8 cellular contexts compared by ENCODE assay signal in the genomic region with DNA sequence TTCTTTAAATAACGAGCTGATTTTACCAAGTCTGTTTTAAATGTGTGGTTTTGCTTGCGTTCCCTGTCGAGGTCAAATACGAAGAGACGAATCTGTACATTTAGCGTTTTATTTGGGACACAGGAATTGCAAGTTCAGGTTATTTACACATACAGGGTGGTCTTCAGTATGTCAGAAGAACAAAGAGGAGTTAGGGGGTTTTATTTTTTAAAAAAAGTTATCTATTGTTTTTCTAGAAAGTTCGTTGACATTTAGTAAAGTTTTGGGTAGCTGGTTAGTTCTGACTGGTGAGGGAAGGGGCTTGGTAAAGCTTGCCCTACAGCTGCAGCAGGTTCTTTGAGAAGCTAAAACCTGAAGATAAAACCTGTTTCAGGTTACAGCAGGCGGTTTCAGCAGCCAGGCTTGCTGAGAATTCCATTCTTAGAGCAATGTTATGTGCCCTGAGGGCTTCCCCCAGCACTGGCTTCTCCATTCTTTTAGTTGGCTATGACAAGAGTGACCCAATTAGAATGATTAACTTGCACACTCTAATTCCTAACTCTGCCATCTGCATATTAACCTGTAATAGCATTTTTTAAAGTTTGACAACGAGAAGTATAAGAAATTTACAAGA. TPM values are rescaled to one million over a fixed set of nuclear protein-coding genes. Genes with fewer than 3 reads are reported as not detected.
DNase-seq lines count a peak whose midpoint lies in the region; ATAC-seq and TF ChIP-seq lines count a peak whose summit lies in the region.

No MANE protein-coding gene starts in this region.

- H3K4ac ChIP-seq in mesendoderm (ENCODE audit: low read depth, low read length): no peak overlapping the region

- no peak overlapping the region for H2BK120ac ChIP-seq in mesendoderm (ENCODE audit: low read depth, low read length)

- H3K4me2 ChIP-seq in GM23338 (peak overlapping the region; percentile 87; the same call in 1 of the 2 replicates), mesendoderm (ENCODE audit: low read length) (no peak overlapping the region)

- H3K4me3 ChIP-seq in GM23338 (peak overlapping the region; percentile 71), adrenal gland (peak overlapping the region in 1 of 4 donors; percentile 81), mesendoderm (ENCODE audit: low read length) (no peak overlapping the region)

- peak overlapping the region; percentile 37 for H3K4me3 Mint-ChIP-seq in GM23338

- no peak overlapping the region for H3K23ac ChIP-seq in mesendoderm (ENCODE audit: low read length)

- peaks cover 11% of the 10 kb centered on the region for H3K27me3 Mint-ChIP-seq in GM23338 (ENCODE audit: insufficient read depth, low read depth, poor library complexity)

- H3K56ac ChIP-seq in mesendoderm (ENCODE audit: low read length): no peak overlapping the region

- WGBS in adrenal gland, 4 donors: 89 to 94% (median 93%) methylated on average over 9 of the region's 9 CpGs
- WGBS in mesendoderm (ENCODE audit: extremely low coverage, insufficient coverage, low lambda C conversion rate): 100% methylated on average over 1 of the region's 9 CpGs

- no peak overlapping the region for H2AK5ac ChIP-seq in mesendoderm (ENCODE audit: low read length)

- H3K79me2 ChIP-seq in GM23338 (replicated peaks; ENCODE audit: insufficient read depth) (peaks cover 33% of the 10 kb centered on the region), mesendoderm (ENCODE audit: control insufficient read depth, insufficient read depth, low read length) (no peaks in the 10 kb centered on the region)

- H3K4me1 ChIP-seq in GM23338 (ENCODE audit: insufficient read depth) (peaks cover 44% of the 10 kb centered on the region), adrenal gland (replicated peaks in 1 of 2) (peaks cover 25 to 44% of the 10 kb centered on the region in 2 donors), mesendoderm (ENCODE audit: control insufficient read depth, low read depth, low read length) (peaks cover 9% of the 10 kb centered on the region)

- peak overlapping the region; percentile 83 for H2AFZ ChIP-seq in GM23338

- peak overlapping the region; percentile 92 for H3K27ac ChIP-seq in 22Rv1
- peak overlapping the region; percentile 97; the same call in 1 of the 2 replicates for H3K27ac ChIP-seq in GM23338 (ENCODE audit: low read depth)
- peak overlapping the region in 4 of 5 donors; percentile 98 to 100 (median 99) for H3K27ac ChIP-seq in adrenal gland
- H3K27ac ChIP-seq in mesendoderm (ENCODE audit: low read depth, low read length): no peak overlapping the region

- ATAC-seq in GM23338 (no peak), GM18517 (IDR thresholded peaks at IDR 0.05; ENCODE audit: unreplicated experiment) (no peak), HG03520 (IDR thresholded peaks at IDR 0.05; ENCODE audit: unreplicated experiment) (no peak), HG03175 (IDR thresholded peaks at IDR 0.05; ENCODE audit: unreplicated experiment) (no peak)

- no peaks in the 10 kb centered on the region for H3K9me3 ChIP-seq in adrenal gland (replicated peaks in 1 of 3)

- H4K20me1 ChIP-seq in GM23338 (replicated peaks; ENCODE audit: insufficient read depth): no peaks in the 10 kb centered on the region

- H3K9ac ChIP-seq in mesendoderm (ENCODE audit: low read length): no peak overlapping the region

- peaks cover 19% of the 10 kb centered on the region for H3K9me3 Mint-ChIP-seq in GM23338

- no peaks in the 10 kb centered on the region for H3K79me1 ChIP-seq in mesendoderm (ENCODE audit: low read length)

- no peak for TF ChIP-seq POLR2A in adrenal gland (IDR thresholded peaks at IDR 0.05)

- peaks cover 22% of the 10 kb centered on the region for H3K4me1 Mint-ChIP-seq in GM23338

- 0 out of 2 replicates have a peak, but pooled peaks cover 3% of the 10 kb centered on the region for H3F3A ChIP-seq in GM23338 (replicated peaks; ENCODE audit: low read depth)

- H3K27me3 ChIP-seq in GM23338 (ENCODE audit: insufficient read depth) (peaks cover 10% of the 10 kb centered on the region; the same call in 1 of the 2 replicates), adrenal gland (no peaks in the 10 kb centered on the region), mesendoderm (ENCODE audit: insufficient read depth, low read length, poor library complexity) (no peaks in the 10 kb centered on the region)

- H2BK5ac ChIP-seq in mesendoderm (ENCODE audit: low read length): no peak overlapping the region

- H4K5ac ChIP-seq in mesendoderm (ENCODE audit: low read length): no peak overlapping the region

- H3K27ac Mint-ChIP-seq in GM23338: no peak overlapping the region

- peaks cover 5% of the 10 kb centered on the region; the same call in 1 of the 2 replicates for H3K9me2 ChIP-seq in GM23338 (ENCODE audit: insufficient read depth)

- TF ChIP-seq CTCF in 22Rv1 (IDR thresholded peaks at IDR 0.05): no peak
- TF ChIP-seq CTCF in GM23338 (conservative IDR thresholded peaks at IDR 0.05; ENCODE audit: low read depth in 2 of 2): no peak
- TF ChIP-seq CTCF in adrenal gland (IDR thresholded peaks at IDR 0.05): no peak

- H3K36me3 Mint-ChIP-seq in GM23338 (ENCODE audit: low read depth): peaks cover 24% of the 10 kb centered on the region

- 0 out of 2 replicates have a peak, but pooled peaks cover 3% of the 10 kb centered on the region for H3K36me3 ChIP-seq in GM23338 (ENCODE audit: insufficient read depth)
- no peaks in the 10 kb centered on the region for H3K36me3 ChIP-seq in adrenal gland (replicated peaks in 1 of 2)
- H3K36me3 ChIP-seq in mesendoderm (ENCODE audit: control insufficient read depth, insufficient read depth, low read length): no peaks in the 10 kb centered on the region

- peak overlapping the region; percentile 83 for H3K18ac ChIP-seq in mesendoderm (ENCODE audit: low read length)

- peak; percentile 76 for DNase-seq in GM23338 (ENCODE audit: low spot score)
- DNase-seq in adrenal gland: no peak
- peak; percentile 87 for DNase-seq in mesendoderm
- no peak for DNase-seq in NCI-H1105 (lab: John Stamatoyannopoulos, UW)

- H4K8ac ChIP-seq in mesendoderm (ENCODE audit: low read depth, low read length): no peak overlapping the region

- intact Hi-C loops in adrenal gland (cut with DNase I): loop anchor here in 1 of 2 donors (10.0 kb wide), 1 partner anchor 99 kb away; no protein-coding TSS in a partner anchor

- H2BK15ac ChIP-seq in mesendoderm (replicated peaks; ENCODE audit: low read depth): no peak overlapping the region

TF ChIP-seq in GM23338, 12 proteins besides CTCF, POLR2A, EP300 and RAD21:
- TF ChIP-seq EZH2phosphoT487 (IDR thresholded peaks at IDR 0.05; ENCODE audit: unreplicated experiment) (no peak), POLR2AphosphoS5 (IDR thresholded peaks at IDR 0.05; ENCODE audit: low read depth) (no peak), CREB1 (CRISPR knock-in tag; IDR thresholded peaks at IDR 0.05; ENCODE audit: low read depth) (no peak), EZH2 (IDR thresholded peaks at IDR 0.05; ENCODE audit: low read depth, unreplicated experiment) (no peak), ZNF114 (CRISPR knock-in tag; IDR thresholded peaks at IDR 0.05) (no peak), ZNF331 (CRISPR knock-in tag; IDR thresholded peaks at IDR 0.05; ENCODE audit: low read depth) (no peak)
- TF ChIP-seq, protein P1, sequence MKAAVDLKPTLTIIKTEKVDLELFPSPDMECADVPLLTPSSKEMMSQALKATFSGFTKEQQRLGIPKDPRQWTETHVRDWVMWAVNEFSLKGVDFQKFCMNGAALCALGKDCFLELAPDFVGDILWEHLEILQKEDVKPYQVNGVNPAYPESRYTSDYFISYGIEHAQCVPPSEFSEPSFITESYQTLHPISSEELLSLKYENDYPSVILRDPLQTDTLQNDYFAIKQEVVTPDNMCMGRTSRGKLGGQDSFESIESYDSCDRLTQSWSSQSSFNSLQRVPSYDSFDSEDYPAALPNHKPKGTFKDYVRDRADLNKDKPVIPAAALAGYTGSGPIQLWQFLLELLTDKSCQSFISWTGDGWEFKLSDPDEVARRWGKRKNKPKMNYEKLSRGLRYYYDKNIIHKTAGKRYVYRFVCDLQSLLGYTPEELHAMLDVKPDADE (IDR thresholded peaks at IDR 0.05): no peak

RNA-seq across cellular contexts. Expression of a gene that starts 0.8 kb away (rescaled TPM):
- 32.5 and 34.1 TPM in 2 replicates for total RNA-seq in GM23338 (2014; rRNA removed; shearing (Covaris generic))
- 23.3 and 27.5 TPM in 2 replicates for polyA plus RNA-seq in GM23338 (2016; fragmentation: Nextera tagmentation; extraction: Ambion mirVana)
- 10 to 100 TPM; 16.9 to 67.5 (median 49.8) TPM for total RNA-seq in adrenal gland
- 10 to 100 TPM; 21.6 to 43.0 (median 27.3) TPM for polyA plus RNA-seq in adrenal gland
- polyA plus RNA-seq in mesendoderm (2013, experiment 1 of 2): 15.2 TPM
- polyA plus RNA-seq in mesendoderm (2013, experiment 2 of 2): 14.3 TPM

Comparison
In these comparisons a context has a peak if more than half of its experiments do, and no peak if none do; other contexts are left out.
1. DNase-seq: peak in GM23338 (single experiment) and mesendoderm (single experiment); none in adrenal gland (0 of 7) and NCI-H1105 (single experiment).